18 cellular contexts compared by ENCODE assay signal in genomic region chr14:49408187-49408963, GRCh38.
"Had no signal": no experiment of that assay in that cellular context is flagged by ENCODE, and none has a peak within 500 bp of the region (broad histone marks: within the 10 kb centered on the region; RNA-seq: fewer than 3 reads in every experiment).

No MANE protein-coding gene starts in this region.

- FAIRE-seq: keratinocyte, pancreas had no signal

- H3K4me1 ChIP-seq: pancreas, thyroid gland had no signal

- H3K27ac ChIP-seq: pancreas, thyroid gland had no signal

- H3K27ac Mint-ChIP-seq: activated naive CD4-positive, alpha-beta T cell treated with anti-CD3 and anti-CD28 coated beads for 36 hours; activated naive CD8-positive, alpha-beta T cell treated with anti-CD3 and anti-CD28 coated beads, Interleukin-2, amount 50 U/mL, for 24 hours; activated T-helper 2 cell treated with anti-CD3 and anti-CD28 coated beads, Interferon-gamma antibody, Interleukin-2, Interleukin-4, amounts not matched to agents 10 μg/mL and 5 μg/mL and 100 μg/mL, durations not matched to agents 14 hours and 24 hours and 36 hours; stimulated activated effector memory CD8-positive, alpha-beta T cell treated with anti-CD3 and anti-CD28 coated beads, Interleukin-12 subunit alpha, Interleukin-12 subunit beta, amount 100 ng/mL, for 72 hours had no signal

- H3K27me3 ChIP-seq: pancreas, thyroid gland had no signal

- H3K4me1 Mint-ChIP-seq: activated naive CD8-positive, alpha-beta T cell treated with anti-CD3 and anti-CD28 coated beads, Interleukin-2, amount 50 U/mL, for 24 hours; naive B cell; stimulated activated effector memory CD8-positive, alpha-beta T cell treated with anti-CD3 and anti-CD28 coated beads, Interleukin-12 subunit alpha, Interleukin-12 subunit beta, amount 100 ng/mL, for 72 hours had no signal

- H3K36me3 Mint-ChIP-seq: naive B cell; stimulated activated effector memory CD8-positive, alpha-beta T cell treated with anti-CD3 and anti-CD28 coated beads, Interleukin-12 subunit alpha, Interleukin-12 subunit beta, amount 100 ng/mL, for 72 hours had no signal

- DNase-seq: activated naive CD4-positive, alpha-beta T cell treated with anti-CD3 and anti-CD28 coated beads for 36 hours; activated naive CD8-positive, alpha-beta T cell treated with anti-CD3 and anti-CD28 coated beads, Interleukin-2, amount 50 U/mL, for 24 hours; activated T-cell treated with anti-CD3 and anti-CD28 coated beads for 4 hours; central memory CD4-positive, alpha-beta T cell; cortex of kidney; effector CD8-positive, alpha-beta T cell; mammary epithelial cell; naive B cell; pancreas; stimulated activated CD4-positive, alpha-beta T cell treated with anti-CD3 and anti-CD28 coated beads, Interleukin-12 subunit alpha, Interleukin-12 subunit beta, amount 100 ng/mL, for 4 hours; stimulated activated CD4-positive, alpha-beta T cell treated with anti-CD3 and anti-CD28 coated beads, Interleukin-2, amount 100 ng/mL, for 24 hours; thyroid gland had no signal

- H3K4me3 ChIP-seq: pancreas, thyroid gland had no signal

- H3K9me3 ChIP-seq: pancreas, thyroid gland had no signal

- ATAC-seq: activated CD4-positive, CD25-positive, alpha-beta regulatory T cell treated with anti-CD3 and anti-CD28 coated beads, Interleukin-2, amount 50 U/mL, for 24 hours; activated naive CD8-positive, alpha-beta T cell treated with anti-CD3 and anti-CD28 coated beads, Interleukin-2, amount 50 U/mL, for 24 hours; left lobe of liver; pancreas; sciatic nerve; stimulated activated effector memory CD8-positive, alpha-beta T cell treated with anti-CD3 and anti-CD28 coated beads, Interleukin-12 subunit alpha, Interleukin-12 subunit beta, amount 100 ng/mL, for 72 hours had no signal

- H3K36me3 ChIP-seq: pancreas, thyroid gland had no signal

- H3K9me3 Mint-ChIP-seq: activated naive CD4-positive, alpha-beta T cell treated with anti-CD3 and anti-CD28 coated beads for 36 hours; activated naive CD8-positive, alpha-beta T cell treated with anti-CD3 and anti-CD28 coated beads, Interleukin-2, amount 50 U/mL, for 24 hours; activated T-helper 2 cell treated with anti-CD3 and anti-CD28 coated beads, Interferon-gamma antibody, Interleukin-2, Interleukin-4, amounts not matched to agents 10 μg/mL and 5 μg/mL and 100 μg/mL, durations not matched to agents 14 hours and 24 hours and 36 hours; stimulated activated effector memory CD8-positive, alpha-beta T cell treated with anti-CD3 and anti-CD28 coated beads, Interleukin-12 subunit alpha, Interleukin-12 subunit beta, amount 100 ng/mL, for 72 hours had no signal

- H3K4me3 Mint-ChIP-seq: activated naive CD4-positive, alpha-beta T cell treated with anti-CD3 and anti-CD28 coated beads for 36 hours; activated naive CD8-positive, alpha-beta T cell treated with anti-CD3 and anti-CD28 coated beads, Interleukin-2, amount 50 U/mL, for 24 hours; naive B cell; stimulated activated effector memory CD8-positive, alpha-beta T cell treated with anti-CD3 and anti-CD28 coated beads, Interleukin-12 subunit alpha, Interleukin-12 subunit beta, amount 100 ng/mL, for 72 hours had no signal
